In genomic region chr17:36977066-36977465, GRCh38 we compare ENCODE assay signal across 1 cellular context.
TF ChIP-seq lines count a peak whose summit lies in the region.

No MANE protein-coding gene starts in this region.

TF ChIP-seq in WTC11, 78 proteins besides CTCF, POLR2A, EP300 and RAD21 (continued from another document):
- no peak for TF ChIP-seq CDX4 (CRISPR knock-in tag; IDR thresholded peaks at IDR 0.05; ENCODE audit: borderline replicate concordance)
- TF ChIP-seq E2F4 (CRISPR knock-in tag; IDR thresholded peaks at IDR 0.05; ENCODE audit: borderline replicate concordance, low read depth): no peak
- TF ChIP-seq ZNF121 (CRISPR knock-in tag; IDR thresholded peaks at IDR 0.05): no peak
- no peak for TF ChIP-seq ATF6 (CRISPR knock-in tag; IDR thresholded peaks at IDR 0.05)
- TF ChIP-seq NR1H2 (CRISPR knock-in tag; IDR thresholded peaks at IDR 0.05): no peak
- no peak for TF ChIP-seq ZMAT4 (CRISPR knock-in tag; IDR thresholded peaks at IDR 0.05)
- TF ChIP-seq ZSCAN18 (CRISPR knock-in tag; IDR thresholded peaks at IDR 0.05): no peak
TF ChIP-seq in WTC11: peak in this region for 0.
